ENCODE assay signal across 20 cellular contexts in genomic region chr1:20401405-20402010, GRCh38.
"Had no signal": no experiment of that assay in that cellular context is flagged by ENCODE, and none has a peak within 500 bp of the region (broad histone marks: within the 10 kb centered on the region; RNA-seq: fewer than 3 reads in every experiment).

No MANE protein-coding gene starts in this region.

- ATAC-seq: foreskin keratinocyte; left ventricle myocardium superior; psoas muscle; right lobe of liver; stimulated activated effector memory CD8-positive, alpha-beta T cell treated with anti-CD3 and anti-CD28 coated beads, Interleukin-12 subunit alpha, Interleukin-12 subunit beta, amount 100 ng/mL, for 72 hours; upper lobe of right lung had no signal

- H3K4me1 Mint-ChIP-seq: immature natural killer cell; stimulated activated effector memory CD8-positive, alpha-beta T cell treated with anti-CD3 and anti-CD28 coated beads, Interleukin-12 subunit alpha, Interleukin-12 subunit beta, amount 100 ng/mL, for 72 hours had no signal

- H3K27ac Mint-ChIP-seq: immature natural killer cell; naive B cell; nephron; stimulated activated effector memory CD8-positive, alpha-beta T cell treated with anti-CD3 and anti-CD28 coated beads, Interleukin-12 subunit alpha, Interleukin-12 subunit beta, amount 100 ng/mL, for 72 hours had no signal

- H3K36me3 Mint-ChIP-seq: immature natural killer cell; stimulated activated effector memory CD8-positive, alpha-beta T cell treated with anti-CD3 and anti-CD28 coated beads, Interleukin-12 subunit alpha, Interleukin-12 subunit beta, amount 100 ng/mL, for 72 hours had no signal

- H3K9me3 Mint-ChIP-seq: stimulated activated effector memory CD8-positive, alpha-beta T cell treated with anti-CD3 and anti-CD28 coated beads, Interleukin-12 subunit alpha, Interleukin-12 subunit beta, amount 100 ng/mL, for 72 hours had no signal

- DNase-seq: erythroblast; foreskin keratinocyte; immature natural killer cell; kidney; left cardiac atrium; left ventricle myocardium superior; mesenchymal stem cell; naive B cell; psoas muscle; retina; right lobe of liver; stimulated activated CD4-positive, alpha-beta T cell treated with anti-CD3 and anti-CD28 coated beads, Interleukin-4, amount 100 ng/mL, for 1 hour; stimulated activated CD8-positive, alpha-beta memory T cell treated with anti-CD3 and anti-CD28 coated beads, Interleukin-4, amount 100 ng/mL, for 48 hours; stimulated activated naive CD8-positive, alpha-beta T cell treated with anti-CD3 and anti-CD28 coated beads, Interleukin-15, Interleukin-2, amounts not matched to agents 100 U/mL and 50 U/mL, for 24 hours; tibial artery; upper lobe of right lung had no signal

- H3K4me3 Mint-ChIP-seq: immature natural killer cell; naive B cell; nephron; stimulated activated effector memory CD8-positive, alpha-beta T cell treated with anti-CD3 and anti-CD28 coated beads, Interleukin-12 subunit alpha, Interleukin-12 subunit beta, amount 100 ng/mL, for 72 hours had no signal

- H3K27ac ChIP-seq: foreskin keratinocyte, psoas muscle, right lobe of liver, suprapubic skin, tibial artery, upper lobe of right lung, vagina had no signal
